In genomic region chr6:30829016-30829415, GRCh38 we compare ENCODE assay signal across 1 cellular context.
TF ChIP-seq lines count a peak whose summit lies in the region.

No MANE protein-coding gene starts in this region.

TF ChIP-seq in SK-N-SH treated with all-trans-retinoic acid at 6 μM for 48 hours, 23 proteins besides CTCF, POLR2A, EP300 and RAD21 (continued from another document):
- TF ChIP-seq TSHZ2 (CRISPR knock-in tag; IDR thresholded peaks at IDR 0.05) (no peak), ZNF70 (CRISPR knock-in tag; IDR thresholded peaks at IDR 0.05) (no peak), POU6F1 (CRISPR knock-in tag; IDR thresholded peaks at IDR 0.05; ENCODE audit: borderline replicate concordance, low read depth) (no peak), ESRRG (CRISPR knock-in tag; IDR thresholded peaks at IDR 0.05) (no peak), TOX (CRISPR knock-in tag; IDR thresholded peaks at IDR 0.05; ENCODE audit: borderline replicate concordance) (no peak)
